Comparison of ENCODE assay signal across 11 cellular contexts in genomic region chr6:3385660-3386151, GRCh38.
DNase-seq lines count a peak whose midpoint lies in the region; ATAC-seq, FAIRE-seq and TF ChIP-seq lines count a peak whose summit lies in the region.
"Had no signal": no experiment of that assay in that cellular context is flagged by ENCODE, and none has a peak within 500 bp of the region (broad histone marks: within the 10 kb centered on the region; RNA-seq: fewer than 3 reads in every experiment).

No MANE protein-coding gene starts in this region.

- SMC1A ChIA-PET in GM12878 (lab: Charles Lee; ENCODE audit: uncharacterized antibody, unreplicated experiment), result interaction anchor here (0.6 to 1.2 kb wide), 5 partner anchors 27 to 61 kb away, joined by 3 to 6 read pairs (median 3); no protein-coding TSS in a partner anchor

- H3K4me3 Mint-ChIP-seq in activated CD4-positive, alpha-beta T cell treated with anti-CD3 and anti-CD28 coated beads, Interleukin-2, amount 10 ng/mL, durations not matched to agents 7 days and 5 days, result no peak overlapping the region
- H3K4me3 Mint-ChIP-seq: stimulated activated naive B cell treated with anti-CD40 and anti-IgM and Interleukin-4, amounts not matched to agents 10 μg/mL and 1 μg/mL and 100 μg/mL, for 72 hours had no signal

- TF ChIP-seq POLR2A in GM12878 (IDR thresholded peaks at IDR 0.05; ENCODE audit: low read depth, low read length), result no peak

- RAD21 ChIA-PET in GM12878 (lab: Charles Lee; ENCODE audit: unreplicated experiment), result interaction anchor here (1.0 to 1.2 kb wide), 5 partner anchors 29 to 69 kb away, joined by 3 to 5 read pairs (median 3); no protein-coding TSS in a partner anchor

- H2AFZ ChIP-seq in GM12878 (ENCODE audit: control insufficient read depth, low read depth, low read length), result no peak overlapping the region

- no peak for TF ChIP-seq EP300 in GM12878 (IDR thresholded peaks at IDR 0.05; ENCODE audit: borderline replicate concordance in 1 of 2, control insufficient read depth in 1 of 2, low read depth in 2 of 2, low read length in 2 of 2)

- no peak overlapping the region for H3K27ac Mint-ChIP-seq in activated CD4-positive, alpha-beta T cell treated with anti-CD3 and anti-CD28 coated beads, Interleukin-2, amount 10 ng/mL, durations not matched to agents 7 days and 5 days
- H3K27ac Mint-ChIP-seq: stimulated activated naive B cell treated with anti-CD40 and anti-IgM and Interleukin-4, amounts not matched to agents 10 μg/mL and 1 μg/mL and 100 μg/mL, for 72 hours had no signal

- no peak for FAIRE-seq in GM12878 (lab: Jason Lieb, UNC)

- no peaks in the 10 kb centered on the region for H3K27me3 Mint-ChIP-seq in activated CD4-positive, alpha-beta T cell treated with anti-CD3 and anti-CD28 coated beads, Interleukin-2, amount 10 ng/mL, durations not matched to agents 7 days and 5 days
- H3K27me3 Mint-ChIP-seq: stimulated activated naive B cell treated with anti-CD40 and anti-IgM and Interleukin-4, amounts not matched to agents 10 μg/mL and 1 μg/mL and 100 μg/mL, for 72 hours had no signal

- H3K4me1 ChIP-seq in GM12878 (ENCODE audit: control insufficient read depth, insufficient read depth, low read length), result peaks cover 59% of the 10 kb centered on the region

- H3K9ac ChIP-seq in GM12878 (ENCODE audit: control insufficient read depth, insufficient read depth, low read length), result no peak overlapping the region

- no peaks in the 10 kb centered on the region for H3K4me1 Mint-ChIP-seq in activated CD4-positive, alpha-beta T cell treated with anti-CD3 and anti-CD28 coated beads, Interleukin-2, amount 10 ng/mL, durations not matched to agents 7 days and 5 days

- BruUV-seq in GM12878 (replicated peaks; lab: Mats Ljungman, UMichigan), result no TSS peak

- H3K36me3 ChIP-seq in GM12878 (ENCODE audit: control insufficient read depth in 2 of 2, insufficient read depth in 2 of 2, low read length in 1 of 2), result no peaks in the 10 kb centered on the region

- ATAC-seq in GM12878 (peak; percentile 61), left ventricle myocardium superior (peak; percentile 48), GM19351 (IDR thresholded peaks at IDR 0.05; ENCODE audit: unreplicated experiment) (no peak)
- ATAC-seq: foreskin keratinocyte; stimulated activated naive B cell treated with anti-CD40 and anti-IgM and Interleukin-4, amounts not matched to agents 10 μg/mL and 1 μg/mL and 100 μg/mL, for 72 hours had no signal

- POLR2A ChIA-PET in GM12878 (lab: Charles Lee), result interaction anchor here (0.7 to 1.5 kb wide), 5 partner anchors 29 to 61 kb away, joined by 3 to 8 read pairs (median 3); no protein-coding TSS in a partner anchor
- POLR2A ChIA-PET in activated CD4-positive, alpha-beta T cell treated with anti-CD3 and anti-CD28 coated beads, Interleukin-2, amount 10 ng/mL, durations not matched to agents 7 days and 5 days (lab: Charles Lee), result no interaction called here

- no peaks in the 10 kb centered on the region for H3K9me3 Mint-ChIP-seq in activated CD4-positive, alpha-beta T cell treated with anti-CD3 and anti-CD28 coated beads, Interleukin-2, amount 10 ng/mL, durations not matched to agents 7 days and 5 days
- H3K9me3 Mint-ChIP-seq: stimulated activated naive B cell treated with anti-CD40 and anti-IgM and Interleukin-4, amounts not matched to agents 10 μg/mL and 1 μg/mL and 100 μg/mL, for 72 hours had no signal

- H3K27ac ChIP-seq in GM12878 (ENCODE audit: control insufficient read depth, insufficient read depth), result no peak overlapping the region
- H3K27ac ChIP-seq: foreskin keratinocyte had no signal

- H4K20me1 ChIP-seq in GM12878 (ENCODE audit: control insufficient read depth, insufficient read depth), result no peaks in the 10 kb centered on the region

- CTCF ChIA-PET in GM12878 (lab: Yijun Ruan, JAX), result interaction anchor here (1.0 to 1.2 kb wide), 2 partner anchors 25 to 47 kb away, joined by 3 to 4 read pairs; no protein-coding TSS in a partner anchor
- CTCF ChIA-PET in activated CD4-positive, alpha-beta T cell treated with anti-CD3 and anti-CD28 coated beads, Interleukin-2, amount 10 ng/mL, durations not matched to agents 7 days and 5 days (lab: Charles Lee), result interaction anchor here (0.6 kb wide), 1 partner anchor 852 kb away, joined by 4 read pairs; no protein-coding TSS in a partner anchor

- intact Hi-C loops in GM12878 (cut with micrococcal nuclease; ENCODE audit: unreplicated experiment) (no loop called here), left ventricle myocardium superior (cut with micrococcal nuclease) (no loop called here)

- H3K36me3 Mint-ChIP-seq in activated CD4-positive, alpha-beta T cell treated with anti-CD3 and anti-CD28 coated beads, Interleukin-2, amount 10 ng/mL, durations not matched to agents 7 days and 5 days (ENCODE audit: low read depth), result no peaks in the 10 kb centered on the region
- H3K36me3 Mint-ChIP-seq: stimulated activated naive B cell treated with anti-CD40 and anti-IgM and Interleukin-4, amounts not matched to agents 10 μg/mL and 1 μg/mL and 100 μg/mL, for 72 hours had no signal

- no peak for TF ChIP-seq RAD21 in GM12878 (IDR thresholded peaks at IDR 0.05; ENCODE audit: insufficient read depth, low read depth, low read length)

- no peaks in the 10 kb centered on the region for H3K79me2 ChIP-seq in GM12878 (ENCODE audit: control insufficient read depth, insufficient read depth, low read length)

- in situ Hi-C loops in GM12878 (cut with MboI), result no loop called here

- H3K4me2 ChIP-seq in GM12878 (ENCODE audit: control insufficient read depth, insufficient read depth), result no peak overlapping the region

- WGBS in GM12878 (ENCODE audit: insufficient coverage, insufficient replicate concordance, low lambda C conversion rate, missing lambda C conversion rate), result 63% methylated on average over 6 of the region's 6 CpGs

- no peaks in the 10 kb centered on the region; the same call in 2 of the 3 replicates for H3K9me3 ChIP-seq in GM12878 (replicated peaks; ENCODE audit: control insufficient read depth, insufficient read depth, low read length)

- no peak overlapping the region for H3K4me3 ChIP-seq in GM12878

- DNase-seq in Ammon's horn (ENCODE audit: low spot score), result peak; percentile 95
- no peak for DNase-seq in GM12878 (ENCODE audit: low read depth, low spot score)
- no peak for DNase-seq in left ventricle myocardium superior
- peak; percentile 98 for DNase-seq in pons (ENCODE audit: low spot score)
- no peak for DNase-seq in activated CD4-positive, alpha-beta T cell treated with anti-CD3 and anti-CD28 coated beads, Interleukin-2, amount 10 ng/mL, durations not matched to agents 7 days and 5 days
- DNase-seq in SIG-M5 treated with dmso at 0.1 percent for 504 hours (lab: John Stamatoyannopoulos, UW; ENCODE audit: unreplicated experiment), result no peak
- no peak for DNase-seq in NCI-H526 (lab: John Stamatoyannopoulos, UW)
- DNase-seq: foreskin keratinocyte; HCEC 1CT; stimulated activated naive B cell treated with anti-CD40 and anti-IgM and Interleukin-4, amounts not matched to agents 10 μg/mL and 1 μg/mL and 100 μg/mL, for 72 hours had no signal

- H3K27me3 ChIP-seq in GM12878 (replicated peaks in 1 of 2; ENCODE audit: control insufficient read depth in 2 of 2, insufficient read depth in 2 of 2, low read length in 1 of 2), result no peaks in the 10 kb centered on the region
- H3K27me3 ChIP-seq: foreskin keratinocyte had no signal

- TF ChIP-seq CTCF in GM12878 (IDR thresholded peaks at IDR 0.05 in 2 of 3, conservative IDR thresholded peaks at IDR 0.05 in 1 of 3; ENCODE audit: control insufficient read depth in 2 of 3, extremely low read depth in 1 of 3, insufficient read depth in 1 of 3, low read depth in 3 of 3, low read length in 3 of 3), result no peak

TF ChIP-seq in GM12878, 131 proteins besides CTCF, POLR2A, EP300 and RAD21 (continues in another document):
- TF ChIP-seq IKZF1 (conservative IDR thresholded peaks at IDR 0.05), result peak; percentile 29; the same call in 1 of the 2 replicates
- TF ChIP-seq IKZF2 (IDR thresholded peaks at IDR 0.05), result peak; percentile 22 to 62; a peak in 2 of 4 replicates
- TF ChIP-seq HDAC2 (IDR thresholded peaks at IDR 0.05), result no peak
- TF ChIP-seq SIN3A (IDR thresholded peaks at IDR 0.05; ENCODE audit: low read depth, low read length), result no peak
- 0 out of 2 replicates have a peak, but pooled peaks have one; percentile 27 for TF ChIP-seq RAD51 (IDR thresholded peaks at IDR 0.05)
- TF ChIP-seq ZNF687 (IDR thresholded peaks at IDR 0.05), result 0 out of 2 replicates have a peak, but pooled peaks have one; percentile 40

Comparison
In these comparisons a context has a peak if more than half of its experiments do, and no peak if none do; other contexts are left out.
1. DNase-seq: peak in Ammon's horn (single experiment) and pons (single experiment); none in GM12878 (single experiment), left ventricle myocardium superior (single experiment), activated CD4-positive, alpha-beta T cell treated with anti-CD3 and anti-CD28 coated beads, Interleukin-2, amount 10 ng/mL, durations not matched to agents 7 days and 5 days (single experiment), SIG-M5 treated with dmso at 0.1 percent for 504 hours (single experiment) and NCI-H526 (0 of 2).